In genomic region chr2:241316825-241317224, GRCh38 we compare ENCODE assay signal across 8 cellular contexts. TPM values are rescaled to one million over a fixed set of nuclear protein-coding genes. Genes with fewer than 3 reads are reported as not detected.
A peak's percentile ranks its signal among the peaks of the same experiment; 100 is the strongest.
DNase-seq lines count a peak whose midpoint lies in the region; ATAC-seq and TF ChIP-seq lines count a peak whose summit lies in the region.

No MANE protein-coding gene starts in this region.

- peaks cover 89% of the 10 kb centered on the region for H3K79me2 ChIP-seq in hepatocyte
- peaks cover 91% of the 10 kb centered on the region for H3K79me2 ChIP-seq in smooth muscle cell (ENCODE audit: low read depth)

- intact Hi-C loops in activated CD4-positive, alpha-beta memory T cell treated with anti-CD3 and anti-CD28 coated beads for 36 hours (cut with micrococcal nuclease): loop anchor here (2.0 to 10.0 kb wide), 5 partner anchors 20 to 385 kb away; partner anchors contain the start of genes ATG4B, DTYMK, ING5 and THAP4

- no peak for ATAC-seq in HG02840 (IDR thresholded peaks at IDR 0.05; ENCODE audit: low FRiP score, unreplicated experiment)

- peaks cover 68% of the 10 kb centered on the region for H3K4me1 Mint-ChIP-seq in activated CD4-positive, alpha-beta memory T cell treated with anti-CD3 and anti-CD28 coated beads for 36 hours (ENCODE audit: low read depth)

- no peak overlapping the region for H2AFZ ChIP-seq in hepatocyte
- no peak overlapping the region for H2AFZ ChIP-seq in smooth muscle cell (ENCODE audit: low read depth)

- H3K36me3 ChIP-seq in HEK293 (ENCODE audit: control insufficient read depth in 2 of 2, insufficient read depth in 1 of 2, low read length in 2 of 2) (peaks cover 5 to 26% of the 10 kb centered on the region in 2 experiments; a peak in 2 of 3 replicates), hepatocyte (replicated peaks; ENCODE audit: insufficient read depth, low read depth) (no peaks in the 10 kb centered on the region), smooth muscle cell (ENCODE audit: low read depth) (no peaks in the 10 kb centered on the region)

- DNase-seq in activated CD4-positive, alpha-beta memory T cell treated with anti-CD3 and anti-CD28 coated beads for 36 hours: no peak
- DNase-seq in hepatocyte (ENCODE audit: low spot score): no peak
- no peak for DNase-seq in smooth muscle cell (lab: John Stamatoyannopoulos, UW; ENCODE audit: unreplicated experiment)
- no peak for DNase-seq in NOMO-1 treated with dmso at 0.1 percent for 144 hours (lab: John Stamatoyannopoulos, UW; ENCODE audit: unreplicated experiment)
- no peak for DNase-seq in Kasumi-1 (lab: John Stamatoyannopoulos, UW)
- DNase-seq in NCI-H526 treated with DMSO at 0.1 percent for 48 hours (lab: John Stamatoyannopoulos, UW): no peak

- H3K4me3 ChIP-seq in HEK293 (ENCODE audit: low read depth, low read length): peak overlapping the region; percentile 90
- peak overlapping the region; percentile 87 for H3K4me3 ChIP-seq in hepatocyte
- H3K4me3 ChIP-seq in smooth muscle cell: peak overlapping the region; percentile 98

- H3K27ac Mint-ChIP-seq in activated CD4-positive, alpha-beta memory T cell treated with anti-CD3 and anti-CD28 coated beads for 36 hours: peak overlapping the region; percentile 100

- H4K20me1 ChIP-seq in hepatocyte (ENCODE audit: insufficient read depth, poor library complexity, severe bottlenecking) (peaks cover 55% of the 10 kb centered on the region), smooth muscle cell (ENCODE audit: low read depth) (peaks cover 59% of the 10 kb centered on the region)

- peak overlapping the region; percentile 98 for H3K4me3 Mint-ChIP-seq in activated CD4-positive, alpha-beta memory T cell treated with anti-CD3 and anti-CD28 coated beads for 36 hours

- peaks cover 23% of the 10 kb centered on the region for H3K4me1 ChIP-seq in HEK293 (ENCODE audit: control insufficient read depth, insufficient read depth, low read length)
- H3K4me1 ChIP-seq in hepatocyte (ENCODE audit: insufficient read depth): peaks cover 51% of the 10 kb centered on the region
- peaks cover 44% of the 10 kb centered on the region for H3K4me1 ChIP-seq in smooth muscle cell (ENCODE audit: low read depth)

- H3K9me2 ChIP-seq in hepatocyte (replicated peaks; ENCODE audit: insufficient read depth): no peaks in the 10 kb centered on the region

- peak overlapping the region; percentile 87; the same call in 1 of the 2 replicates for H3K27ac ChIP-seq in HEK293 (ENCODE audit: extremely low read depth, low read depth, low read length)
- peak overlapping the region; percentile 98 for H3K27ac ChIP-seq in hepatocyte
- H3K27ac ChIP-seq in smooth muscle cell (ENCODE audit: low read depth): peak overlapping the region; percentile 99

- POLR2A ChIA-PET in HEK293 (lab: Yijun Ruan, JAX): interaction anchor here (1.5 to 3.2 kb wide), 2 partner anchors 15 to 57 kb away, joined by 4 to 21 read pairs; no protein-coding TSS in a partner anchor
- POLR2A ChIA-PET in activated CD4-positive, alpha-beta memory T cell treated with anti-CD3 and anti-CD28 coated beads for 36 hours (lab: Charles Lee): interaction anchor here (0.6 to 1.9 kb wide), 7 partner anchors 10 to 370 kb away, joined by 3 to 7 read pairs (median 3); partner anchors contain the start of gene DTYMK

- H3K27me3 ChIP-seq in hepatocyte: no peaks in the 10 kb centered on the region
- H3K27me3 ChIP-seq in smooth muscle cell (ENCODE audit: low read depth): no peaks in the 10 kb centered on the region

- CTCF ChIA-PET in HEK293 (lab: Yijun Ruan, JAX): interaction anchor here (0.6 kb wide), 1 partner anchor 27 kb away, joined by 3 read pairs; no protein-coding TSS in a partner anchor
- CTCF ChIA-PET in activated CD4-positive, alpha-beta memory T cell treated with anti-CD3 and anti-CD28 coated beads for 36 hours (lab: Charles Lee): no interaction called here

- no peaks in the 10 kb centered on the region for H3K27me3 Mint-ChIP-seq in activated CD4-positive, alpha-beta memory T cell treated with anti-CD3 and anti-CD28 coated beads for 36 hours

- H3K9me3 ChIP-seq in HEK293 (ENCODE audit: control insufficient read depth, insufficient read depth, low read depth, low read length): no peaks in the 10 kb centered on the region
- no peaks in the 10 kb centered on the region for H3K9me3 ChIP-seq in hepatocyte (ENCODE audit: low read depth)
- H3K9me3 ChIP-seq in smooth muscle cell (replicated peaks; ENCODE audit: low read depth): no peaks in the 10 kb centered on the region

- H3K9ac ChIP-seq in smooth muscle cell (ENCODE audit: low read depth): peak overlapping the region; percentile 95

- peak overlapping the region; percentile 91 for H3K4me2 ChIP-seq in hepatocyte
- H3K4me2 ChIP-seq in smooth muscle cell: peak overlapping the region; percentile 93

- TF ChIP-seq CTCF in HEK293 (tag by site-specific recombination; IDR thresholded peaks at IDR 0.05) (no peak), hepatocyte (IDR thresholded peaks at IDR 0.05; ENCODE audit: poor library complexity) (no peak), smooth muscle cell (IDR thresholded peaks at IDR 0.05; ENCODE audit: borderline replicate concordance, insufficient read depth, poor library complexity, severe bottlenecking) (no peak)

- H3K36me3 Mint-ChIP-seq in activated CD4-positive, alpha-beta memory T cell treated with anti-CD3 and anti-CD28 coated beads for 36 hours: peaks cover 36% of the 10 kb centered on the region

- no peaks in the 10 kb centered on the region for H3K9me3 Mint-ChIP-seq in activated CD4-positive, alpha-beta memory T cell treated with anti-CD3 and anti-CD28 coated beads for 36 hours

- 11% methylated on average over 4 of the region's 4 CpGs for WGBS in hepatocyte (ENCODE audit: low lambda C conversion rate, missing lambda C conversion rate)
- 12% methylated on average over 4 of the region's 4 CpGs for WGBS in smooth muscle cell (ENCODE audit: low lambda C conversion rate)

- peaks cover 2% of the 10 kb centered on the region for H3F3A ChIP-seq in smooth muscle cell (ENCODE audit: low read depth)

TF ChIP-seq in HEK293, 187 proteins besides CTCF, POLR2A, EP300 and RAD21:
- TF ChIP-seq ZNF335 (tag by site-specific recombination; conservative IDR thresholded peaks at IDR 0.05) (no peak), ZNF112 (tag by site-specific recombination; IDR thresholded peaks at IDR 0.05) (no peak), ZBTB7A (tag by site-specific recombination; IDR thresholded peaks at IDR 0.05; ENCODE audit: low read depth) (no peak), ZNF792 (tag by site-specific recombination; IDR thresholded peaks at IDR 0.05) (no peak), ZNF132 (tag by site-specific recombination; IDR thresholded peaks at IDR 0.05; ENCODE audit: borderline replicate concordance) (no peak)

RNA-seq across cellular contexts. Expression of gene SEPTIN2, which starts 1.1 kb away (rescaled TPM):
- total RNA-seq in activated CD4-positive, alpha-beta memory T cell treated with anti-CD3 and anti-CD28 coated beads for 36 hours: 100 to 1,000 TPM; 255 to 261 TPM
- total RNA-seq in hepatocyte: 373 and 388 TPM in 2 replicates
- polyA plus RNA-seq in hepatocyte: 314 and 315 TPM in 2 replicates
- total RNA-seq in smooth muscle cell: 443 and 523 TPM in 2 replicates
- 314 and 344 TPM in 2 replicates for polyA plus RNA-seq in smooth muscle cell

RNA-seq across cellular contexts. Expression of gene HDLBP, which starts 1.4 kb away (rescaled TPM):
- 100 to 1,000 TPM; 243 to 251 TPM for total RNA-seq in activated CD4-positive, alpha-beta memory T cell treated with anti-CD3 and anti-CD28 coated beads for 36 hours
- total RNA-seq in hepatocyte: 393 and 437 TPM in 2 replicates
- polyA plus RNA-seq in hepatocyte: 389 and 394 TPM in 2 replicates
- 504 and 559 TPM in 2 replicates for total RNA-seq in smooth muscle cell
- 545 and 601 TPM in 2 replicates for polyA plus RNA-seq in smooth muscle cell

RNA-seq across cellular contexts. Expression of gene FARP2, which starts 39.3 kb away (rescaled TPM):
- total RNA-seq in activated CD4-positive, alpha-beta memory T cell treated with anti-CD3 and anti-CD28 coated beads for 36 hours: 10 to 100 TPM; 25.1 to 29.5 TPM
- total RNA-seq in hepatocyte (29.1 and 29.3 TPM in 2 replicates), smooth muscle cell (27.4 and 27.6 TPM in 2 replicates)
- polyA plus RNA-seq in hepatocyte (28.4 and 29.6 TPM in 2 replicates), smooth muscle cell (15.9 and 18.4 TPM in 2 replicates)
